33 cellular contexts compared by ENCODE assay signal in the genomic region with DNA sequence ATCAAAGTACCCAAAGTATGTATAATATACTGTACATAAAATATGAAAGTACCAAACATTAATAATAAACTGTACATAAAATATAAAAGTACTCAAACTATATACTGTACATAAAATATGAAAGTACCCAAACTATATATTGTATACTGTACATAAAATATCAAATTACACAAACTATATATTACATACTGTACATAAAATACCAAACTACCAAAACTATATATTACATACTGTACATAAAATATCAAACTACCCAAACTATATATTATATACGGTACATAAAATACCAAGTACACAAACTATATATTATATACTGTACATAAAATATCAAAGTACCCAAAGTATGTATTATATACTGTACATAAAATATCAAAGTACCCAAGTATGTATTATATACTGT.
"Had no signal": no experiment of that assay in that cellular context is flagged by ENCODE, and none has a peak within 500 bp of the region (broad histone marks: within the 10 kb centered on the region; RNA-seq: fewer than 3 reads in every experiment).

No MANE protein-coding gene starts in this region.

- H3K27me3 ChIP-seq: adrenal gland, ascending aorta, body of pancreas, brain microvascular endothelial cell, breast epithelium, cardiac muscle cell had no signal

- FAIRE-seq: astrocyte, bronchial epithelial cell had no signal

- H3K27ac ChIP-seq: adrenal gland, ascending aorta, body of pancreas, brain microvascular endothelial cell, breast epithelium, cardiac muscle cell had no signal

- ATAC-seq: activated naive CD4-positive, alpha-beta T cell treated with anti-CD3 and anti-CD28 coated beads, Interleukin-2, amount 50 U/mL, for 72 hours; activated naive CD8-positive, alpha-beta T cell treated with anti-CD3 and anti-CD28 coated beads, Interleukin-2, amount 50 U/mL, for 24 hours; activated T-cell treated with anti-CD3 and anti-CD28 coated beads, Interleukin-2, amount 50 U/mL, for 4 hours; activated T-cell treated with anti-CD3 and anti-CD28 coated beads, Interleukin-2, amount 50 U/mL, for 72 hours; activated T-helper 17 cell treated with anti-CD3 and anti-CD28 coated beads, Interleukin-2, amount 50 U/mL, for 72 hours; body of pancreas had no signal

- H3K9me3 ChIP-seq: adrenal gland, ascending aorta, body of pancreas, breast epithelium had no signal

- H3K4me1 ChIP-seq: adrenal gland, ascending aorta, body of pancreas, breast epithelium had no signal

- H3K4me3 ChIP-seq: adrenal gland, ascending aorta, body of pancreas, breast epithelium, cardiac muscle cell had no signal

- DNase-seq: activated effector memory CD4-positive, alpha-beta T cell treated with anti-CD3 and anti-CD28 coated beads, Interleukin-2, amount 50 U/mL, for 16 hours; activated effector memory CD4-positive, alpha-beta T cell treated with Interleukin-2 at 50 U/mL for 16 hours; activated gamma-delta T cell; activated naive CD4-positive, alpha-beta T cell; activated naive CD4-positive, alpha-beta T cell treated with anti-CD3 and anti-CD28 coated beads for 36 hours; activated naive CD4-positive, alpha-beta T cell treated with anti-CD3 and anti-CD28 coated beads, Interleukin-2, amount 10 ng/mL, durations not matched to agents 7 days and 5 days; activated naive CD4-positive, alpha-beta T cell treated with anti-CD3 and anti-CD28 coated beads, Interleukin-2, amount 50 U/mL, for 16 hours; activated naive CD4-positive, alpha-beta T cell treated with Interleukin-2 at 50 U/mL for 16 hours; activated naive CD8-positive, alpha-beta T cell treated with anti-CD3 and anti-CD28 coated beads for 36 hours; activated naive CD8-positive, alpha-beta T cell treated with anti-CD3 and anti-CD28 coated beads, Interleukin-2, amount 10 ng/mL, durations not matched to agents 7 days and 5 days; activated naive CD8-positive, alpha-beta T cell treated with anti-CD3 and anti-CD28 coated beads, Interleukin-2, amount 50 U/mL, for 24 hours; activated T-cell treated with anti-CD3 and anti-CD28 coated beads, Interleukin-2, amount 50 U/mL, for 1 hour; activated T-cell treated with anti-CD3 and anti-CD28 coated beads, Interleukin-2, amount 50 U/mL, for 24 hours; activated T-cell treated with anti-CD3 and anti-CD28 coated beads, Interleukin-2, amount 50 U/mL, for 4 hours; activated T-cell treated with anti-CD3 and anti-CD28 coated beads, Interleukin-2, amount 50 U/mL, for 48 hours; activated T-cell treated with anti-CD3 and anti-CD28 coated beads, Interleukin-2, amount 50 U/mL, for 72 hours; adrenal gland; amniotic stem cell; amygdala; anterior cingulate cortex; aorta; body of pancreas; brain microvascular endothelial cell; caudate nucleus; central memory CD4-positive, alpha-beta T cell; cerebellar nuclear complex had no signal

- H3K36me3 ChIP-seq: adrenal gland, ascending aorta, brain microvascular endothelial cell, breast epithelium, cardiac muscle cell had no signal
